Comparison of ENCODE assay signal across 14 cellular contexts in genomic region chrX:47646636-47647035, GRCh38. TPM values are rescaled to one million over a fixed set of nuclear protein-coding genes. Genes with fewer than 3 reads are reported as not detected.
"Had no signal": no experiment of that assay in that cellular context is flagged by ENCODE, and none has a peak within 500 bp of the region (broad histone marks: within the 10 kb centered on the region; RNA-seq: fewer than 3 reads in every experiment).

No MANE protein-coding gene starts in this region.

- DNase-seq: activated CD4-positive, alpha-beta T cell treated with anti-CD3 and anti-CD28 coated beads, Interleukin-2, amount 10 ng/mL, durations not matched to agents 7 days and 5 days; activated T-cell treated with anti-CD3 and anti-CD28 coated beads, Interleukin-2, amount 50 U/mL, for 48 hours; effector CD4-positive, alpha-beta T cell; foreskin melanocyte; stimulated activated CD4-positive, alpha-beta T cell treated with anti-CD3 and anti-CD28 coated beads, Interleukin-2, amount 100 ng/mL, for 24 hours; stimulated activated naive CD8-positive, alpha-beta T cell treated with anti-CD3 and anti-CD28 coated beads, Interleukin-15, Interleukin-2, amounts not matched to agents 100 U/mL and 50 U/mL, for 24 hours; upper lobe of left lung had no signal

- H3K36me3 ChIP-seq: cardiac muscle cell, suprapubic skin, upper lobe of left lung had no signal

- H3K27me3 Mint-ChIP-seq: activated CD4-positive, alpha-beta T cell treated with anti-CD3 and anti-CD28 coated beads, Interleukin-2, amount 10 ng/mL, durations not matched to agents 7 days and 5 days had no signal

- ATAC-seq: left lobe of liver; sciatic nerve; stimulated activated naive CD8-positive, alpha-beta T cell treated with anti-CD3 and anti-CD28 coated beads, Interleukin-15, Interleukin-2, amounts not matched to agents 100 U/mL and 50 U/mL, for 24 hours had no signal

- H3K9me3 ChIP-seq: suprapubic skin had no signal

- H3K4me3 ChIP-seq: cardiac muscle cell, suprapubic skin, upper lobe of left lung had no signal

- H3K27ac ChIP-seq: cardiac muscle cell, suprapubic skin, upper lobe of left lung, VCaP had no signal

- H3K27ac Mint-ChIP-seq: activated CD4-positive, alpha-beta T cell treated with anti-CD3 and anti-CD28 coated beads, Interleukin-2, amount 10 ng/mL, durations not matched to agents 7 days and 5 days had no signal

- H3K4me3 Mint-ChIP-seq: activated CD4-positive, alpha-beta T cell treated with anti-CD3 and anti-CD28 coated beads, Interleukin-2, amount 10 ng/mL, durations not matched to agents 7 days and 5 days; nephron had no signal

- H3K27me3 ChIP-seq: cardiac muscle cell, suprapubic skin, upper lobe of left lung had no signal

- H3K9me3 Mint-ChIP-seq: activated CD4-positive, alpha-beta T cell treated with anti-CD3 and anti-CD28 coated beads, Interleukin-2, amount 10 ng/mL, durations not matched to agents 7 days and 5 days had no signal

RNA-seq across cellular contexts. Expression of gene SYN1, which starts 27.0 kb away (rescaled TPM):
- total RNA-seq: pulmonary artery endothelial cell had no signal
